14 cellular contexts compared by ENCODE assay signal in the genomic region with DNA sequence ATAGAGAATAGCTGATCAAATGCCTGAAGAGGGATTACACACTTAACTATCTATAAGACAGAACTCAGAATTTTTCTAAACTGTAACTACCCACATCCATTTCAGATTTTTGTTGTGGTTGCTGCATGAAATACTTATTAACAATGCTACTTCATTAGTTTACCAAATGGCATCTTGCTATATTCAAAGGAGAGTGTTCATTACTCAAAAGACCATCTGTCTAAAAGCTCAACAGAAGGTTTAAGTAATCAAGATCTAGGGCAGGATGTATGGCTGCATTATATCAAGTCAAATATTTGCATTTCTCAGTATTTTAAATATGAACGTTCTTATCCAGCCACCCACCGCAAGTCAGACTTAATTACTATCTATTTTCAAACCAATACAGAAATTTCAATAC.
DNase-seq lines count a peak whose midpoint lies in the region.
"Had no signal": no experiment of that assay in that cellular context is flagged by ENCODE, and none has a peak within 500 bp of the region (broad histone marks: within the 10 kb centered on the region; RNA-seq: fewer than 3 reads in every experiment).

No MANE protein-coding gene starts in this region.

- DNase-seq in DMS 273 treated with DMSO at 0.1 percent for 48 hours (lab: John Stamatoyannopoulos, UW) (peak; percentile 85), NCI-H1694 (lab: John Stamatoyannopoulos, UW) (peak; percentile 51), NCI-H526 treated with DMSO at 0.1 percent for 48 hours (lab: John Stamatoyannopoulos, UW) (peak; percentile 84), mesendoderm (no peak), D341Med (ENCODE audit: low spot score) (no peak), islet precursor cell (no peak), pons (ENCODE audit: low spot score) (no peak)
- DNase-seq: GOT3, MM.1S, NCI-H1105 treated with DMSO at 0.1 percent for 48 hours, NCI-H1930, Peyer's patch, Right ventricle myocardium superior, SW 1271 had no signal

- H3K79me2 ChIP-seq in mesendoderm (ENCODE audit: control insufficient read depth, insufficient read depth, low read length): peaks cover 62% of the 10 kb centered on the region

- WGBS in mesendoderm (ENCODE audit: extremely low coverage, insufficient coverage, low lambda C conversion rate): no CpG with 5 or more reads among the region's 2 CpGs

- H2BK5ac ChIP-seq in mesendoderm (ENCODE audit: low read length): no peak overlapping the region

- no peaks in the 10 kb centered on the region for H3K27me3 ChIP-seq in mesendoderm (ENCODE audit: insufficient read depth, low read length, poor library complexity)
- H3K27me3 ChIP-seq: Peyer's patch had no signal

- H3K4me3 ChIP-seq in mesendoderm (ENCODE audit: low read length): no peak overlapping the region
- H3K4me3 ChIP-seq: Peyer's patch had no signal

- H3K4me2 ChIP-seq in mesendoderm (ENCODE audit: low read length): no peak overlapping the region

- H3K79me1 ChIP-seq in mesendoderm (ENCODE audit: low read length): peaks cover 20% of the 10 kb centered on the region

- H2AK5ac ChIP-seq in mesendoderm (ENCODE audit: low read length): no peak overlapping the region

- H4K8ac ChIP-seq in mesendoderm (ENCODE audit: low read depth, low read length): no peak overlapping the region

- peak overlapping the region; percentile 14 for H4K5ac ChIP-seq in mesendoderm (ENCODE audit: low read length)

- H3K9ac ChIP-seq in mesendoderm (ENCODE audit: low read length): no peak overlapping the region

- no peak overlapping the region for H3K56ac ChIP-seq in mesendoderm (ENCODE audit: low read length)

- H3K4me1 ChIP-seq in mesendoderm (ENCODE audit: control insufficient read depth, low read depth, low read length): peaks cover 44% of the 10 kb centered on the region

- H2BK120ac ChIP-seq in mesendoderm (ENCODE audit: low read depth, low read length): no peak overlapping the region

- H3K4ac ChIP-seq in mesendoderm (ENCODE audit: low read depth, low read length): no peak overlapping the region

- no peak overlapping the region for H3K23ac ChIP-seq in mesendoderm (ENCODE audit: low read length)

- H3K18ac ChIP-seq in mesendoderm (ENCODE audit: low read length): no peak overlapping the region

- no peak overlapping the region for H3K27ac ChIP-seq in mesendoderm (ENCODE audit: low read depth, low read length)
- H3K27ac ChIP-seq: Peyer's patch had no signal

- H2BK15ac ChIP-seq in mesendoderm (replicated peaks; ENCODE audit: low read depth): no peak overlapping the region

- no peaks in the 10 kb centered on the region for H3K36me3 ChIP-seq in mesendoderm (ENCODE audit: control insufficient read depth, insufficient read depth, low read length)
- H3K36me3 ChIP-seq: Peyer's patch had no signal

Comparison
In these comparisons a context has a peak if more than half of its experiments do, and no peak if none do; other contexts are left out.
1. DNase-seq: peak in DMS 273 treated with DMSO at 0.1 percent for 48 hours (single experiment), NCI-H1694 (single experiment) and NCI-H526 treated with DMSO at 0.1 percent for 48 hours (single experiment); none in mesendoderm (single experiment), D341Med (single experiment), islet precursor cell (single experiment) and pons (single experiment).